ENCODE assay signal across 8 cellular contexts in genomic region chr22:41367039-41367679, GRCh38. TPM values are rescaled to one million over a fixed set of nuclear protein-coding genes. Genes with fewer than 3 reads are reported as not detected.
DNase-seq lines count a peak whose midpoint lies in the region; ATAC-seq, FAIRE-seq and TF ChIP-seq lines count a peak whose summit lies in the region.

No MANE protein-coding gene starts in this region.

- H3K9me3 Mint-ChIP-seq in CD8-positive, alpha-beta T cell: no peaks in the 10 kb centered on the region

- H3K4me1 ChIP-seq in CD8-positive, alpha-beta T cell (ENCODE audit: insufficient read depth, low read length): peaks cover 8% of the 10 kb centered on the region
- H3K4me1 ChIP-seq in PC-3 (ENCODE audit: insufficient read depth, low read length): peaks cover 11% of the 10 kb centered on the region
- peaks cover 24% of the 10 kb centered on the region for H3K4me1 ChIP-seq in keratinocyte (ENCODE audit: control insufficient read depth, extremely low read depth, insufficient read depth, low read length)

- H3F3A ChIP-seq in PC-3 (ENCODE audit: low read length, unreplicated experiment): no peaks in the 10 kb centered on the region

- TF ChIP-seq CTCF in CD8-positive, alpha-beta T cell (IDR thresholded peaks at IDR 0.05): no peak
- TF ChIP-seq CTCF in PC-3 (conservative IDR thresholded peaks at IDR 0.05; ENCODE audit: low read depth, low read length) (peak; percentile 37), keratinocyte (optimal IDR thresholded peaks at IDR 0.05 in 1 of 3, IDR thresholded peaks at IDR 0.05 in 1 of 3, conservative IDR thresholded peaks at IDR 0.05 in 1 of 3; ENCODE audit: extremely low read depth in 1 of 3, insufficient read depth in 2 of 3, low read length in 3 of 3) (peak; percentile 16 to 41 (median 27))

- no peaks in the 10 kb centered on the region for H3K27me3 ChIP-seq in CD8-positive, alpha-beta T cell (ENCODE audit: insufficient read depth, low read length)
- no peaks in the 10 kb centered on the region for H3K27me3 ChIP-seq in PC-3 (ENCODE audit: low read length)
- peaks cover 34% of the 10 kb centered on the region for H3K27me3 ChIP-seq in keratinocyte (ENCODE audit: control insufficient read depth, extremely low read depth, insufficient read depth, low read length)

- no peaks in the 10 kb centered on the region for H3K9me3 ChIP-seq in CD8-positive, alpha-beta T cell (ENCODE audit: low read length)
- H3K9me3 ChIP-seq in PC-3 (ENCODE audit: low read length) (no peaks in the 10 kb centered on the region), keratinocyte (ENCODE audit: control insufficient read depth, low read depth, low read length) (no peaks in the 10 kb centered on the region)

- H3K9ac ChIP-seq in PC-3 (ENCODE audit: low read length): no peak overlapping the region
- H3K9ac ChIP-seq in keratinocyte (ENCODE audit: control insufficient read depth, extremely low read depth, insufficient read depth, low read length): peak overlapping the region; percentile 15

- no peaks in the 10 kb centered on the region for H3K9me2 ChIP-seq in PC-3 (replicated peaks; ENCODE audit: low read length)

- DNase-seq in CD8-positive, alpha-beta T cell: no peak
- DNase-seq in KBM-7: peak; percentile 96
- peak; percentile 71 for DNase-seq in PC-3
- DNase-seq in caudate nucleus (lab: John Stamatoyannopoulos, UW): peak; percentile 53 to 99 (median 95)
- peak; percentile 88 for DNase-seq in keratinocyte (ENCODE audit: low read depth, low spot score)

- in situ Hi-C loops in KBM-7 (cut with MboI; ENCODE audit: low pct_unique_long_range_greater_than_20kb, low sequenced_read_pairs): no loop called here

- no peak for FAIRE-seq in keratinocyte (lab: Jason Lieb, UNC)

- peak overlapping the region; percentile 77 for H2AFZ ChIP-seq in PC-3 (ENCODE audit: low read length)
- peak overlapping the region; percentile 68 for H2AFZ ChIP-seq in keratinocyte (ENCODE audit: control insufficient read depth, low read length)

- H3K36me3 Mint-ChIP-seq in CD8-positive, alpha-beta T cell: no peaks in the 10 kb centered on the region

- H3K27ac ChIP-seq in CD8-positive, alpha-beta T cell (ENCODE audit: low read depth, low read length): no peak overlapping the region
- H3K27ac ChIP-seq in PC-3 (ENCODE audit: low read length) (no peak overlapping the region), caudate nucleus (ENCODE audit: low read depth, low read length) (peak overlapping the region; percentile 99), keratinocyte (ENCODE audit: control insufficient read depth, insufficient read depth, low read length) (no peak overlapping the region), skin epidermis (peak overlapping the region in 16 of 21 experiments; percentile 4 to 81 (median 62))

- H3K9me1 ChIP-seq in keratinocyte (ENCODE audit: control insufficient read depth, extremely low read depth, insufficient read depth, low read length): peaks cover 3% of the 10 kb centered on the region

- H4K20me1 ChIP-seq in PC-3 (ENCODE audit: low read length) (no peaks in the 10 kb centered on the region), keratinocyte (ENCODE audit: control insufficient read depth, extremely low read depth, insufficient read depth, low read length) (no peaks in the 10 kb centered on the region)

- dilution Hi-C loops in keratinocyte (cut with MboI; ENCODE audit: extremely low pct_ligation_motif_present, low sequenced_read_pairs): no loop called here

- H3K27ac Mint-ChIP-seq in CD8-positive, alpha-beta T cell: no peak overlapping the region

- H3K36me3 ChIP-seq in CD8-positive, alpha-beta T cell (ENCODE audit: insufficient read depth, low read length): no peaks in the 10 kb centered on the region
- H3K36me3 ChIP-seq in PC-3 (ENCODE audit: low read depth, low read length) (no peaks in the 10 kb centered on the region), keratinocyte (ENCODE audit: control insufficient read depth in 2 of 2, extremely low read depth in 1 of 2, insufficient read depth in 2 of 2, low read length in 2 of 2) (no peaks in the 10 kb centered on the region)

- no TSS peak for BruUV-seq in PC-3 (replicated peaks; lab: Mats Ljungman, UMichigan)

- no peak overlapping the region for H3K4me3 ChIP-seq in CD8-positive, alpha-beta T cell (ENCODE audit: low read depth, low read length)
- peak overlapping the region; percentile 42; the same call in 1 of the 2 replicates for H3K4me3 ChIP-seq in PC-3 (ENCODE audit: low read length)
- peak overlapping the region in 2 of 3 experiments; percentile 18 to 54 for H3K4me3 ChIP-seq in keratinocyte (ENCODE audit: control insufficient read depth in 2 of 3, extremely low read depth in 1 of 3, insufficient read depth in 2 of 3, low read depth in 1 of 3, low read length in 3 of 3)
- H3K4me3 ChIP-seq in skin epidermis: peak overlapping the region in 6 of 7 experiments; percentile 5 to 53 (median 9)

- ATAC-seq in CD8-positive, alpha-beta T cell: peak; percentile 20
- ATAC-seq in PC-3 (peak; percentile 76), GM18520 (IDR thresholded peaks at IDR 0.05; ENCODE audit: unreplicated experiment) (no peak), GM19351 (IDR thresholded peaks at IDR 0.05; ENCODE audit: unreplicated experiment) (no peak)

- H3K27me3 Mint-ChIP-seq in CD8-positive, alpha-beta T cell (ENCODE audit: low read depth): no peaks in the 10 kb centered on the region

- H3K4me2 ChIP-seq in PC-3 (ENCODE audit: low read length): peak overlapping the region; percentile 64
- H3K4me2 ChIP-seq in keratinocyte (ENCODE audit: control insufficient read depth, extremely low read depth, insufficient read depth, low read depth, low read length): peak overlapping the region; percentile 82

- H3K4me1 Mint-ChIP-seq in CD8-positive, alpha-beta T cell (ENCODE audit: low read depth): no peaks in the 10 kb centered on the region

- intact Hi-C loops in CD8-positive, alpha-beta T cell (cut with DNase I, micrococcal nuclease): no loop called here
- intact Hi-C loops in PC-3 (cut with micrococcal nuclease): no loop called here

- CTCF ChIA-PET in CD8-positive, alpha-beta T cell (lab: Charles Lee): no interaction called here
- CTCF ChIA-PET in PC-3 (lab: Charles Lee): no interaction called here

- H3K4me3 Mint-ChIP-seq in CD8-positive, alpha-beta T cell: no peak overlapping the region

- POLR2A ChIA-PET in CD8-positive, alpha-beta T cell (lab: Charles Lee): interaction anchor here (1.1 kb wide), 1 partner anchor 101 kb away, joined by 3 read pairs; the partner anchor contains the start of genes ACO2 and PHF5A
- POLR2A ChIA-PET in PC-3 (lab: Charles Lee; ENCODE audit: unreplicated experiment): no interaction called here

- no peaks in the 10 kb centered on the region for H3K79me2 ChIP-seq in PC-3 (ENCODE audit: low read length)
- no peaks in the 10 kb centered on the region for H3K79me2 ChIP-seq in keratinocyte (ENCODE audit: control insufficient read depth, insufficient read depth, low read length)

RNA-seq across cellular contexts. Expression of gene TEF, which starts 14.6 kb away (rescaled TPM):
- 1 to 10 TPM; 2.8 to 3.8 TPM for total RNA-seq in CD8-positive, alpha-beta T cell
- 4.0 TPM in 2 replicates for total RNA-seq in PC-3 (2014; rRNA removed)
- 8.6 to 12.4 TPM (median 12.0 TPM) in 3 replicates for polyA plus RNA-seq in keratinocyte
- polyA plus RNA-seq in keratinocyte (2011; ENCODE audit: low read depth): 2.9 TPM
- 6.6 and 12.4 TPM in 2 replicates for polyA plus RNA-seq in keratinocyte (2011; cell fraction: cytosol; rRNA removed)
- 5.3 and 15.9 TPM in 2 replicates for polyA plus RNA-seq in keratinocyte (2011; cell fraction: nucleus; rRNA removed)
- polyA plus RNA-seq in keratinocyte (2012; ENCODE audit: low replicate concordance): 5.1 and 8.5 TPM in 2 replicates
- polyA minus RNA-seq in keratinocyte: 17.3 to 62.3 TPM (median 17.4 TPM) in 3 replicates
- polyA minus RNA-seq in keratinocyte (2011; cell fraction: cytosol; rRNA and poly(A)+ RNA removed): 6.5 TPM
- 3.6 and 11.4 TPM in 2 replicates for polyA minus RNA-seq in keratinocyte (2011; cell fraction: nucleus; rRNA and poly(A)+ RNA removed)

Comparison
In these comparisons a context has a peak if more than half of its experiments do, and no peak if none do; other contexts are left out.
1. ATAC-seq: peak in CD8-positive, alpha-beta T cell (single experiment) and PC-3 (single experiment); none in GM18520 (single experiment) and GM19351 (single experiment).
2. DNase-seq: peak in KBM-7 (single experiment), PC-3 (single experiment), caudate nucleus (61 of 61) and keratinocyte (single experiment); none in CD8-positive, alpha-beta T cell (0 of 7).
3. H3K27ac ChIP-seq: peak in caudate nucleus (single experiment) and skin epidermis (16 of 21); none in CD8-positive, alpha-beta T cell (single experiment), PC-3 (single experiment) and keratinocyte (single experiment).